Comparison of ENCODE assay signal across 16 cellular contexts in the genomic region with DNA sequence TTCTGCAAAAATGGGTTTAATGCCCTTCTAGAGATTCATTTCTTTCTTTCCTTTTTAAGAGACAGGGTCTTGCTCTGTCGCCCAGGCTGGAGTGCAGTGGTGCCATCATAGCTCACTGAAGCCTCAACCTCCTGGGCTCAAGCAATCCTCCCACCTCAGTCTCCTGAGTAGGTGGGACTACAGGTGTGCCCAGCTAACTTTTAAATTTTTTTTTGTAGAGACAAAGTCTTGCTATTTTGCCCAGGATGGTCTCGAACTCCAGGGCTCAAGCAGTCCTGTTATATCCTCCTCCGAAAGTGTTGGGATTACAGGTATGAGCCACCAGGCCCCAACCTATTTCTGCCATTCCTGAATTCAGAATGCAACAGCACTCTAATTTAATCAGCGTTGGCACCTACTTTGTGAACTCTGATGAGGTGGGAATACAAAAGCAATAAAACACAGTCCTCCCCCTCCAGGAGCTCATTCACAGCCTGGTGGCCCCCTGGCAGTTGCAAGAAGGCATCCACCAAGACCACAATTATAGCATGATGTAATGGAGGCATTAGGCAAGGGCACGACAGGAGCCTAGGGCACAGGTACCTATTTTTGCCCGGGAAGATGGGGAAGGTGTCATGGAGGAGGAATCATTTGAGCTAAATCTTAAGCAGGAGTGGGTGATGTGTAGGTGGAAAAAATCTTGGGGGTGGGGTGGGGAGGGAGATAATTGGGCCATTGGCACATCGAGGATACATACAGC. TPM values are rescaled to one million over a fixed set of nuclear protein-coding genes. Genes with fewer than 3 reads are reported as not detected.
DNase-seq lines count a peak whose midpoint lies in the region; ATAC-seq and TF ChIP-seq lines count a peak whose summit lies in the region.
"Had no signal": no experiment of that assay in that cellular context is flagged by ENCODE, and none has a peak within 500 bp of the region (broad histone marks: within the 10 kb centered on the region; RNA-seq: fewer than 3 reads in every experiment).

No MANE protein-coding gene starts in this region.

- no peak overlapping the region for H3K4ac ChIP-seq in trophoblast cell (ENCODE audit: low read depth, low read length)

- H3K36me3 Mint-ChIP-seq in glutamatergic neuron (ENCODE audit: unreplicated experiment) = no peaks in the 10 kb centered on the region
- no peaks in the 10 kb centered on the region for H3K36me3 Mint-ChIP-seq in activated T-cell treated with anti-CD3 and anti-CD28 coated beads, Interleukin-2, amount 50 U/mL, for 4 hours (ENCODE audit: insufficient read depth)
- H3K36me3 Mint-ChIP-seq: T-cell had no signal

- no peak overlapping the region for H3K18ac ChIP-seq in trophoblast cell (ENCODE audit: low read length)

- H2AK5ac ChIP-seq in trophoblast cell (ENCODE audit: low read length) = peak overlapping the region; percentile 14

- peaks cover 21% of the 10 kb centered on the region for H3K27me3 Mint-ChIP-seq in glutamatergic neuron (ENCODE audit: unreplicated experiment)
- H3K27me3 Mint-ChIP-seq in activated T-cell treated with anti-CD3 and anti-CD28 coated beads, Interleukin-2, amount 50 U/mL, for 4 hours (ENCODE audit: low read depth) = peaks cover 27% of the 10 kb centered on the region

- H3K4me3 ChIP-seq in heart right ventricle = no peak overlapping the region
- H3K4me3 ChIP-seq in esophagus squamous epithelium = no peak overlapping the region
- no peak overlapping the region for H3K4me3 ChIP-seq in trophoblast cell (ENCODE audit: low read depth, low read length)
- no peak overlapping the region for H3K4me3 ChIP-seq in upper lobe of left lung
- H3K4me3 ChIP-seq: ovary had no signal

- H3K23ac ChIP-seq in trophoblast cell (ENCODE audit: low read length) = no peak overlapping the region

- TF ChIP-seq POLR2A in esophagus squamous epithelium (IDR thresholded peaks at IDR 0.05) = no peak
- TF ChIP-seq POLR2A in upper lobe of left lung (IDR thresholded peaks at IDR 0.05) = no peak

- intact Hi-C loops in heart right ventricle (cut with DNase I) = loop anchor here in 6 of 10 donors (2.0 to 10.0 kb wide), 6 partner anchors 70 to 147 kb away; no protein-coding TSS in a partner anchor
- intact Hi-C loops in left ventricle myocardium superior (cut with micrococcal nuclease) = no loop called here
- intact Hi-C loops in esophagus squamous epithelium (cut with DNase I) = no loop called here

- no peak for TF ChIP-seq EP300 in upper lobe of left lung (IDR thresholded peaks at IDR 0.05)

- H2BK120ac ChIP-seq in trophoblast cell (ENCODE audit: insufficient read depth, low read length, poor library complexity) = no peak overlapping the region

- TF ChIP-seq CTCF in heart right ventricle (IDR thresholded peaks at IDR 0.05) = no peak
- TF ChIP-seq CTCF in esophagus squamous epithelium (IDR thresholded peaks at IDR 0.05) = no peak
- TF ChIP-seq CTCF in upper lobe of left lung (IDR thresholded peaks at IDR 0.05) = no peak
- TF ChIP-seq CTCF in glutamatergic neuron (IDR thresholded peaks at IDR 0.05; ENCODE audit: partially characterized antibody, unreplicated experiment) = no peak

- DNase-seq in heart right ventricle (no peak), left ventricle myocardium superior (no peak), esophagus squamous epithelium (lab: John Stamatoyannopoulos, UW) (no peak), trophoblast cell (no peak), upper lobe of left lung (peak in 1 of 2 donors; percentile 8), glutamatergic neuron (no peak)
- DNase-seq in activated T-cell treated with anti-CD3 and anti-CD28 coated beads, Interleukin-2, amount 50 U/mL, for 4 hours = no peak
- DNase-seq: activated CD4-positive, alpha-beta T cell treated with anti-CD3 and anti-CD28 coated beads for 1 hour; activated T-cell treated with anti-CD3 and anti-CD28 coated beads, Interleukin-2, amount 50 U/mL, for 48 hours; effector CD4-positive, alpha-beta T cell; MM.1S; NCI-H2029; NCI-H526 treated with DMSO at 0.1 percent for 48 hours; T-cell had no signal

- H3K4me3 Mint-ChIP-seq in glutamatergic neuron (ENCODE audit: unreplicated experiment) = no peak overlapping the region
- no peak overlapping the region for H3K4me3 Mint-ChIP-seq in activated T-cell treated with anti-CD3 and anti-CD28 coated beads, Interleukin-2, amount 50 U/mL, for 4 hours
- H3K4me3 Mint-ChIP-seq: T-cell had no signal

- peaks cover 15% of the 10 kb centered on the region for H3K4me1 Mint-ChIP-seq in glutamatergic neuron (ENCODE audit: low read depth, unreplicated experiment)
- H3K4me1 Mint-ChIP-seq in activated T-cell treated with anti-CD3 and anti-CD28 coated beads, Interleukin-2, amount 50 U/mL, for 4 hours (ENCODE audit: low read depth) = peaks cover 10% of the 10 kb centered on the region

- H2BK5ac ChIP-seq in trophoblast cell (ENCODE audit: low read depth, low read length, poor library complexity) = no peak overlapping the region

- ATAC-seq in heart right ventricle = no peak
- ATAC-seq in left ventricle myocardium superior = no peak
- no peak for ATAC-seq in upper lobe of left lung (ENCODE audit: low FRiP score in 2 of 2)
- ATAC-seq in activated T-cell treated with anti-CD3 and anti-CD28 coated beads, Interleukin-2, amount 50 U/mL, for 4 hours = no peak
- ATAC-seq in HG02759 (IDR thresholded peaks at IDR 0.05; ENCODE audit: unreplicated experiment) = no peak
- ATAC-seq: T-cell had no signal

- H3K4me2 ChIP-seq in trophoblast cell (ENCODE audit: low read length) = no peak overlapping the region

- H4K91ac ChIP-seq in trophoblast cell (ENCODE audit: low read depth, low read length) = peak overlapping the region; percentile 17

- H3K27ac ChIP-seq in heart right ventricle (peak overlapping the region; percentile 95 to 100 (median 99)), esophagus squamous epithelium (peak overlapping the region; percentile 69 to 100 (median 98)), trophoblast cell (ENCODE audit: low read depth, low read length) (peak overlapping the region; percentile 57), upper lobe of left lung (peak overlapping the region in 3 of 4 donors; percentile 41 to 98 (median 55))

- H2BK12ac ChIP-seq in trophoblast cell (ENCODE audit: low read length) = peak overlapping the region; percentile 42

- H4K8ac ChIP-seq in trophoblast cell (ENCODE audit: low read depth, low read length) = no peak overlapping the region

- peaks cover 28% of the 10 kb centered on the region for H3K79me1 ChIP-seq in trophoblast cell (ENCODE audit: low read length)

- H3K9ac ChIP-seq in trophoblast cell (ENCODE audit: low read length) = no peak overlapping the region

- peaks cover 16% of the 10 kb centered on the region for H3K79me2 ChIP-seq in trophoblast cell (ENCODE audit: control insufficient read depth, insufficient read depth, low read length, poor library complexity)

- H3K9me3 Mint-ChIP-seq in glutamatergic neuron (ENCODE audit: unreplicated experiment) = peaks cover 10% of the 10 kb centered on the region
- no peaks in the 10 kb centered on the region for H3K9me3 Mint-ChIP-seq in activated T-cell treated with anti-CD3 and anti-CD28 coated beads, Interleukin-2, amount 50 U/mL, for 4 hours
- H3K9me3 Mint-ChIP-seq: T-cell had no signal

- H3K4me1 ChIP-seq in heart right ventricle (peaks cover 12 to 42% (median 33%) of the 10 kb centered on the region in 9 donors), esophagus squamous epithelium (peaks cover 14 to 72% (median 19%) of the 10 kb centered on the region in 3 donors), trophoblast cell (ENCODE audit: control insufficient read depth in 1 of 2, insufficient read depth in 2 of 2, low read length in 2 of 2) (peaks cover 8 to 16% of the 10 kb centered on the region in 2 experiments), upper lobe of left lung (peaks cover 7 to 33% (median 27%) of the 10 kb centered on the region in 4 donors)

- H3K9me3 ChIP-seq in heart right ventricle = no peaks in the 10 kb centered on the region
- H3K9me3 ChIP-seq in esophagus squamous epithelium = no peaks in the 10 kb centered on the region
- peaks cover 6% of the 10 kb centered on the region for H3K9me3 ChIP-seq in trophoblast cell (ENCODE audit: insufficient read depth, low read depth, low read length)
- H3K9me3 ChIP-seq in upper lobe of left lung = no peaks in the 10 kb centered on the region
- H3K9me3 ChIP-seq: ovary had no signal

- no peak overlapping the region for H3K27ac Mint-ChIP-seq in glutamatergic neuron (ENCODE audit: unreplicated experiment)
- H3K27ac Mint-ChIP-seq: T-cell had no signal

- H3K36me3 ChIP-seq in heart right ventricle = peaks cover 0 to 25% (median 12%) of the 10 kb centered on the region in 9 donors
- peaks cover 0 to 21% (median 8%) of the 10 kb centered on the region in 3 donors for H3K36me3 ChIP-seq in esophagus squamous epithelium
- peaks cover 13 to 15% of the 10 kb centered on the region in 2 experiments for H3K36me3 ChIP-seq in trophoblast cell (ENCODE audit: control insufficient read depth in 1 of 2, insufficient read depth in 2 of 2, low read length in 2 of 2)
- peaks cover 0 to 25% (median 6%) of the 10 kb centered on the region in 4 donors for H3K36me3 ChIP-seq in upper lobe of left lung
- H3K36me3 ChIP-seq: ovary had no signal

- no peak overlapping the region for H3K14ac ChIP-seq in trophoblast cell (ENCODE audit: low read length)

- no peak overlapping the region for H2AFZ ChIP-seq in trophoblast cell (ENCODE audit: insufficient read depth, low read length, poor library complexity)

- H3K27me3 ChIP-seq in heart right ventricle (no peaks in the 10 kb centered on the region), esophagus squamous epithelium (peaks cover 0 to 5% (median 0%) of the 10 kb centered on the region in 4 donors), trophoblast cell (ENCODE audit: insufficient read depth, low read length) (no peaks in the 10 kb centered on the region), upper lobe of left lung (peaks cover 0 to 3% (median 0%) of the 10 kb centered on the region in 4 donors)
- H3K27me3 ChIP-seq: ovary had no signal

- no peak overlapping the region for H4K12ac ChIP-seq in trophoblast cell (ENCODE audit: low read depth, low read length)

- 83 to 85% methylated on average over 7 of the region's 7 CpGs for WGBS in heart right ventricle, 2 donors
- 90 to 95% methylated on average over 6 to 7 of the region's 7 CpGs for WGBS in esophagus squamous epithelium, 2 donors
- no CpG with 5 or more reads among the region's 7 CpGs for WGBS in trophoblast cell (ENCODE audit: extremely low coverage, insufficient coverage, insufficient read length)
- 88 to 90% methylated on average over 7 of the region's 7 CpGs for WGBS in upper lobe of left lung, 2 donors

RNA-seq across cellular contexts. Expression of a gene that starts 5.1 kb away (rescaled TPM):
- total RNA-seq in heart right ventricle (100 to 1,000 TPM; 105 to 313 (median 157) TPM), left ventricle myocardium superior (182 TPM), esophagus squamous epithelium (100 to 1,000 TPM in 3 of 4 donors, 10 to 100 TPM in 1; 61.7 to 245 (median 144) TPM), upper lobe of left lung (100 to 1,000 TPM; 193 to 583 (median 336) TPM), glutamatergic neuron (ENCODE audit: unreplicated experiment) (135 TPM)
- 100 to 1,000 TPM; 151 to 337 TPM for polyA plus RNA-seq in heart right ventricle
- polyA plus RNA-seq in trophoblast cell (2013) = 220 and 222 TPM in 2 replicates
- total RNA-seq in activated T-cell treated with anti-CD3 and anti-CD28 coated beads, Interleukin-2, amount 50 U/mL, for 4 hours = 10 to 100 TPM; 14.2 to 14.6 (median 14.2) TPM

Comparison
In these comparisons a context has a peak if more than half of its experiments do, and no peak if none do; other contexts are left out.
1. intact Hi-C loops: an anchor here in heart right ventricle (2.0 to 10.0 kb wide); none called in left ventricle myocardium superior and esophagus squamous epithelium.